In genomic region chr5:93006915-93007314, GRCh38 we compare ENCODE assay signal across 27 cellular contexts.
"Had no signal": no experiment of that assay in that cellular context is flagged by ENCODE, and none has a peak within 500 bp of the region (broad histone marks: within the 10 kb centered on the region; RNA-seq: fewer than 3 reads in every experiment).

No MANE protein-coding gene starts in this region.

- DNase-seq: activated CD4-positive, alpha-beta T cell treated with anti-CD3 and anti-CD28 coated beads, Interleukin-2, amount 10 ng/mL, durations not matched to agents 7 days and 5 days; activated CD4-positive, CD25-positive, alpha-beta regulatory T cell treated with anti-CD3 and anti-CD28 coated beads, Interleukin-2, amount 50 U/mL, for 72 hours; activated CD8-positive, alpha-beta memory T cell treated with anti-CD3 and anti-CD28 coated beads, Interleukin-2, amount 10 ng/mL, durations not matched to agents 7 days and 5 days; activated CD8-positive, alpha-beta T cell treated with anti-CD3 and anti-CD28 coated beads for 36 hours; activated gamma-delta T cell; activated naive CD4-positive, alpha-beta T cell treated with anti-CD3 and anti-CD28 coated beads, Interleukin-2, amount 50 U/mL, for 16 hours; activated naive CD8-positive, alpha-beta T cell treated with anti-CD3 and anti-CD28 coated beads, Interleukin-2, amount 50 U/mL, for 24 hours; activated T-cell treated with anti-CD3 and anti-CD28 coated beads for 4 hours; anterior cingulate cortex; caudate nucleus; effector CD4-positive, alpha-beta T cell; erythroblast; foreskin keratinocyte; glutamatergic neuron; hippocampal formation; kidney glomerular epithelial cell; left lung; natural killer cell; stimulated activated CD4-positive, alpha-beta T cell treated with anti-CD3 and anti-CD28 coated beads, Interleukin-4, amount 100 ng/mL, for 24 hours; stimulated activated naive CD4-positive, alpha-beta T cell treated with Interleukin-2 at 50 U/mL for 16 hours; T-helper 2 cell; upper lobe of right lung; WERI-Rb-1 had no signal

- ATAC-seq: activated CD8-positive, alpha-beta memory T cell treated with anti-CD3 and anti-CD28 coated beads, Interleukin-2, amount 10 ng/mL, durations not matched to agents 7 days and 5 days; activated CD8-positive, alpha-beta T cell treated with anti-CD3 and anti-CD28 coated beads for 36 hours; activated naive CD8-positive, alpha-beta T cell treated with anti-CD3 and anti-CD28 coated beads, Interleukin-2, amount 50 U/mL, for 24 hours; foreskin keratinocyte; left lung; natural killer cell; upper lobe of right lung had no signal

- H3K4me1 ChIP-seq: foreskin keratinocyte, left lung, prostate gland, right atrium auricular region, upper lobe of right lung had no signal

- H3K36me3 ChIP-seq: left lung, prostate gland, right atrium auricular region, upper lobe of right lung, WERI-Rb-1 had no signal

- H3K27me3 ChIP-seq: left lung, right atrium auricular region, upper lobe of right lung had no signal

- H3K27ac ChIP-seq: foreskin keratinocyte, left lung, prostate gland, right atrium auricular region, upper lobe of right lung, WERI-Rb-1 had no signal

- FAIRE-seq: endometrium had no signal

- H3K4me3 ChIP-seq: left lung, lung, prostate gland, right atrium auricular region, upper lobe of right lung had no signal

- H3K9me3 ChIP-seq: left lung, prostate gland, right atrium auricular region, upper lobe of right lung had no signal
